In the genomic region with DNA sequence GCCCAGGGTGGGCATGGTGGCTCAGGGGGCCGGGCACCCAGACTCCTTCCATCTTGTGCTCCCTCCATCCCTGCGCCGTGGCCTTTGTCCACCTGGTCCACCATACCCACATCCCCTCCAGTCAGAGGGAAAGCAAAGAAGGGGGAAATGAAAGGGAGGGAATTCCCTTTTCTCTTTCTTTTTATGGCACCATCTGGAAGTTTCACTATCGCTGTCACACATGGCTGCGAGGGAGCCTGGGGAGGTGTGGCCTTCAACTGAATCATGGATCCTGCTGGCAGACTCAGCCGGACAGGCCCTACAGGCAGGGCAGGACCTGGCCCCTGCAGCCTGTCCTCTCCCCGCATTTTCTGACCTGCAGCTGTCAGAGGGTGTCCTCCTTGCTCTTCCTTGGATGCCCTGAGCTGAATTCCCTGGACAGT, we compare ENCODE assay signal across 12 cellular contexts. TPM values are rescaled to one million over a fixed set of nuclear protein-coding genes. Genes with fewer than 3 reads are reported as not detected.
DNase-seq lines count a peak whose midpoint lies in the region; ATAC-seq and TF ChIP-seq lines count a peak whose summit lies in the region.
"Had no signal": no experiment of that assay in that cellular context is flagged by ENCODE, and none has a peak within 500 bp of the region (broad histone marks: within the 10 kb centered on the region; RNA-seq: fewer than 3 reads in every experiment).

No MANE protein-coding gene starts in this region.

- WGBS in SK-N-SH (ENCODE audit: low lambda C conversion rate) = 78% methylated on average over 7 of the region's 7 CpGs

- no peaks in the 10 kb centered on the region for H3K9me3 ChIP-seq in SK-N-SH

- H3K9me2 ChIP-seq in SK-N-SH = no peaks in the 10 kb centered on the region

- no peak overlapping the region for H2AFZ ChIP-seq in SK-N-SH (ENCODE audit: low read depth)

- no peak overlapping the region for H3K27ac ChIP-seq in SK-N-SH (ENCODE audit: low read depth in 2 of 2, low read length in 1 of 2)

- TF ChIP-seq CTCF in SK-N-SH (IDR thresholded peaks at IDR 0.05) (no peak), cardiac fibroblast (IDR thresholded peaks at IDR 0.05; ENCODE audit: low read depth, low read length) (peak; percentile 6), natural killer cell (IDR thresholded peaks at IDR 0.05) (no peak)

- TF ChIP-seq EP300 in SK-N-SH (IDR thresholded peaks at IDR 0.05; ENCODE audit: borderline replicate concordance in 1 of 2, low read depth in 1 of 2, low read length in 1 of 2) = no peak

- no peaks in the 10 kb centered on the region for H4K20me1 ChIP-seq in SK-N-SH (ENCODE audit: insufficient read depth)

- TF ChIP-seq RAD21 in SK-N-SH (IDR thresholded peaks at IDR 0.05; ENCODE audit: low read length) = no peak; the same call in 1 of the 2 replicates

- no peaks in the 10 kb centered on the region for H3K79me2 ChIP-seq in SK-N-SH (ENCODE audit: insufficient read depth)

- peaks cover 0 to 31% of the 10 kb centered on the region in 2 experiments; a peak in 1 of 4 replicates for H3K4me1 ChIP-seq in SK-N-SH (ENCODE audit: control insufficient read depth in 1 of 2, insufficient read depth in 2 of 2, low read depth in 1 of 2, low read length in 1 of 2)

- H3K4me1 Mint-ChIP-seq in natural killer cell = peaks cover 7% of the 10 kb centered on the region in 2 donors

- no peaks in the 10 kb centered on the region for H3K36me3 Mint-ChIP-seq in natural killer cell

- no peaks in the 10 kb centered on the region for H3K27me3 ChIP-seq in SK-N-SH (ENCODE audit: insufficient read depth)

- CTCF ChIA-PET in SK-N-SH (lab: Yijun Ruan, JAX) = interaction anchor here (0.8 to 2.6 kb wide), 2 partner anchors 82 kb away, joined by 3 to 8 read pairs; no protein-coding TSS in a partner anchor

- H3F3A ChIP-seq in SK-N-SH (replicated peaks; ENCODE audit: insufficient read depth) = no peaks in the 10 kb centered on the region

- POLR2A ChIA-PET in SK-N-SH (lab: Yijun Ruan, JAX) = no interaction called here

- H3K4me3 Mint-ChIP-seq in natural killer cell = no peak overlapping the region
- H3K4me3 Mint-ChIP-seq: activated CD8-positive, alpha-beta T cell treated with anti-CD3 and anti-CD28 coated beads for 36 hours had no signal

- no peaks in the 10 kb centered on the region for H3K9me3 Mint-ChIP-seq in natural killer cell
- H3K9me3 Mint-ChIP-seq: activated CD8-positive, alpha-beta T cell treated with anti-CD3 and anti-CD28 coated beads for 36 hours had no signal

- H3K27ac Mint-ChIP-seq in natural killer cell = no peak overlapping the region
- H3K27ac Mint-ChIP-seq: activated CD8-positive, alpha-beta T cell treated with anti-CD3 and anti-CD28 coated beads for 36 hours had no signal

- H3K36me3 ChIP-seq in SK-N-SH (replicated peaks in 1 of 2; ENCODE audit: control insufficient read depth in 1 of 2, insufficient read depth in 2 of 2, low read length in 1 of 2) = no peaks in the 10 kb centered on the region

- ATAC-seq in SK-N-SH treated with all-trans-retinoic acid at 6 μM for 48 hours = no peak; the same call in 2 of the 3 replicates
- ATAC-seq in natural killer cell = no peak
- ATAC-seq in HG02885 (IDR thresholded peaks at IDR 0.05; ENCODE audit: poor library complexity, unreplicated experiment) = no peak
- ATAC-seq: activated CD8-positive, alpha-beta T cell treated with anti-CD3 and anti-CD28 coated beads for 36 hours; HCT116 had no signal

- H3K9ac ChIP-seq in SK-N-SH = no peak overlapping the region

- no peak overlapping the region for H3K4me2 ChIP-seq in SK-N-SH

- intact Hi-C loops in natural killer cell (cut with micrococcal nuclease) = no loop called here

- H3K4me3 ChIP-seq in SK-N-SH (ENCODE audit: low read depth in 2 of 2, low read length in 1 of 2) (no peak overlapping the region), cardiac fibroblast (replicated peaks in 1 of 2; ENCODE audit: low read depth in 2 of 2, low read length in 2 of 2) (no peak overlapping the region)

- peaks cover 0 to 2% of the 10 kb centered on the region in 2 donors for H3K27me3 Mint-ChIP-seq in natural killer cell (ENCODE audit: low read depth in 2 of 2)
- H3K27me3 Mint-ChIP-seq: activated CD8-positive, alpha-beta T cell treated with anti-CD3 and anti-CD28 coated beads for 36 hours had no signal

- DNase-seq in SK-N-SH (peak; percentile 50), HuH-7 (ENCODE audit: low spot score) (peak; percentile 30), cardiac fibroblast (ENCODE audit: low read depth in 2 of 2) (peak; percentile 41 to 64), renal cortical epithelial cell (ENCODE audit: low read depth) (peak; percentile 67), natural killer cell (no peak)
- no peak for DNase-seq in activated T-cell treated with anti-CD3 and anti-CD28 coated beads, Interleukin-2, amount 50 U/mL, for 1 hour
- DNase-seq: activated CD8-positive, alpha-beta T cell treated with anti-CD3 and anti-CD28 coated beads for 36 hours; NCI-H2107 had no signal

TF ChIP-seq in SK-N-SH, 30 proteins besides CTCF, POLR2A, EP300 and RAD21:
- TF ChIP-seq RFX5 (IDR thresholded peaks at IDR 0.05; ENCODE audit: low read length) (no peak), YY1 (IDR thresholded peaks at IDR 0.05; ENCODE audit: low read depth) (no peak), TCF12 (IDR thresholded peaks at IDR 0.05) (no peak), TAF1 (IDR thresholded peaks at IDR 0.05; ENCODE audit: borderline replicate concordance, low read depth, low read length) (no peak), CHD2 (IDR thresholded peaks at IDR 0.05; ENCODE audit: low read length, partially characterized antibody) (no peak), SMC3 (IDR thresholded peaks at IDR 0.05; ENCODE audit: low read depth, low read length) (no peak), FOXM1 (IDR thresholded peaks at IDR 0.05; ENCODE audit: low read depth) (no peak)
- TF ChIP-seq, protein P1, sequence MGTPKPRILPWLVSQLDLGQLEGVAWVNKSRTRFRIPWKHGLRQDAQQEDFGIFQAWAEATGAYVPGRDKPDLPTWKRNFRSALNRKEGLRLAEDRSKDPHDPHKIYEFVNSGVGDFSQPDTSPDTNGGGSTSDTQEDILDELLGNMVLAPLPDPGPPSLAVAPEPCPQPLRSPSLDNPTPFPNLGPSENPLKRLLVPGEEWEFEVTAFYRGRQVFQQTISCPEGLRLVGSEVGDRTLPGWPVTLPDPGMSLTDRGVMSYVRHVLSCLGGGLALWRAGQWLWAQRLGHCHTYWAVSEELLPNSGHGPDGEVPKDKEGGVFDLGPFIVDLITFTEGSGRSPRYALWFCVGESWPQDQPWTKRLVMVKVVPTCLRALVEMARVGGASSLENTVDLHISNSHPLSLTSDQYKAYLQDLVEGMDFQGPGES (IDR thresholded peaks at IDR 0.05; ENCODE audit: low read depth, low read length) = no peak
- TF ChIP-seq, protein P2, sequence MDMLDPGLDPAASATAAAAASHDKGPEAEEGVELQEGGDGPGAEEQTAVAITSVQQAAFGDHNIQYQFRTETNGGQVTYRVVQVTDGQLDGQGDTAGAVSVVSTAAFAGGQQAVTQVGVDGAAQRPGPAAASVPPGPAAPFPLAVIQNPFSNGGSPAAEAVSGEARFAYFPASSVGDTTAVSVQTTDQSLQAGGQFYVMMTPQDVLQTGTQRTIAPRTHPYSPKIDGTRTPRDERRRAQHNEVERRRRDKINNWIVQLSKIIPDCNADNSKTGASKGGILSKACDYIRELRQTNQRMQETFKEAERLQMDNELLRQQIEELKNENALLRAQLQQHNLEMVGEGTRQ (IDR thresholded peaks at IDR 0.05; ENCODE audit: borderline replicate concordance, low read depth, low read length) = no peak

TF ChIP-seq in SK-N-SH treated with all-trans-retinoic acid at 6 μM for 48 hours, 23 proteins besides CTCF, POLR2A, EP300 and RAD21 (continues in another document):
- TF ChIP-seq ZNF70 (CRISPR knock-in tag; IDR thresholded peaks at IDR 0.05) = no peak
- TF ChIP-seq, protein P3, sequence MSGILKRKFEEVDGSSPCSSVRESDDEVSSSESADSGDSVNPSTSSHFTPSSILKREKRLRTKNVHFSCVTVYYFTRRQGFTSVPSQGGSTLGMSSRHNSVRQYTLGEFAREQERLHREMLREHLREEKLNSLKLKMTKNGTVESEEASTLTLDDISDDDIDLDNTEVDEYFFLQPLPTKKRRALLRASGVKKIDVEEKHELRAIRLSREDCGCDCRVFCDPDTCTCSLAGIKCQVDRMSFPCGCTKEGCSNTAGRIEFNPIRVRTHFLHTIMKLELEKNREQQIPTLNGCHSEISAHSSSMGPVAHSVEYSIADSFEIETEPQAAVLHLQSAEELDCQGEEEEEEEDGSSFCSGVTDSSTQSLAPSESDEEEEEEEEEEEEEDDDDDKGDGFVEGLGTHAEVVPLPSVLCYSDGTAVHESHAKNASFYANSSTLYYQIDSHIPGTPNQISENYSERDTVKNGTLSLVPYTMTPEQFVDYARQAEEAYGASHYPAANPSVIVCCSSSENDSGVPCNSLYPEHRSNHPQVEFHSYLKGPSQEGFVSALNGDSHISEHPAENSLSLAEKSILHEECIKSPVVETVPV (CRISPR knock-in tag; IDR thresholded peaks at IDR 0.05) = no peak
- TF ChIP-seq RARB (CRISPR knock-in tag; IDR thresholded peaks at IDR 0.05) = no peak
- TF ChIP-seq ISL1 (CRISPR knock-in tag; IDR thresholded peaks at IDR 0.05) = no peak
- no peak for TF ChIP-seq ESRRG (CRISPR knock-in tag; IDR thresholded peaks at IDR 0.05)
- TF ChIP-seq CSDC2 (CRISPR knock-in tag; IDR thresholded peaks at IDR 0.05) = no peak
- TF ChIP-seq ZFP3 (CRISPR knock-in tag; IDR thresholded peaks at IDR 0.05) = no peak
- no peak for TF ChIP-seq ZNF8 (CRISPR knock-in tag; IDR thresholded peaks at IDR 0.05)
- TF ChIP-seq PPARA (CRISPR knock-in tag; IDR thresholded peaks at IDR 0.05; ENCODE audit: borderline replicate concordance) = no peak

RNA-seq across cellular contexts. Expression of a gene that starts 6.2 kb away (rescaled TPM):
- not detected in 2 replicates for polyA plus RNA-seq in SK-N-SH (2012; rRNA removed)
- polyA plus RNA-seq in SK-N-SH (2012; cell fraction: cytosol; rRNA removed) = not detected in 2 replicates
- polyA plus RNA-seq in SK-N-SH (2012; cell fraction: nucleus; rRNA removed) = not detected in 2 replicates
- 2.4 and 5.2 TPM in 2 replicates for total RNA-seq in renal cortical epithelial cell
- total RNA-seq in natural killer cell = not detected
- total RNA-seq: activated CD8-positive, alpha-beta T cell treated with anti-CD3 and anti-CD28 coated beads for 36 hours; osteocyte had no signal

Comparison
In these comparisons a context has a peak if more than half of its experiments do, and no peak if none do; other contexts are left out.
1. DNase-seq: peak in SK-N-SH (single experiment), HuH-7 (single experiment), cardiac fibroblast (2 of 2) and renal cortical epithelial cell (single experiment); none in natural killer cell (single experiment) and activated T-cell treated with anti-CD3 and anti-CD28 coated beads, Interleukin-2, amount 50 U/mL, for 1 hour (single experiment).